10 cellular contexts compared by ENCODE assay signal in the genomic region with DNA sequence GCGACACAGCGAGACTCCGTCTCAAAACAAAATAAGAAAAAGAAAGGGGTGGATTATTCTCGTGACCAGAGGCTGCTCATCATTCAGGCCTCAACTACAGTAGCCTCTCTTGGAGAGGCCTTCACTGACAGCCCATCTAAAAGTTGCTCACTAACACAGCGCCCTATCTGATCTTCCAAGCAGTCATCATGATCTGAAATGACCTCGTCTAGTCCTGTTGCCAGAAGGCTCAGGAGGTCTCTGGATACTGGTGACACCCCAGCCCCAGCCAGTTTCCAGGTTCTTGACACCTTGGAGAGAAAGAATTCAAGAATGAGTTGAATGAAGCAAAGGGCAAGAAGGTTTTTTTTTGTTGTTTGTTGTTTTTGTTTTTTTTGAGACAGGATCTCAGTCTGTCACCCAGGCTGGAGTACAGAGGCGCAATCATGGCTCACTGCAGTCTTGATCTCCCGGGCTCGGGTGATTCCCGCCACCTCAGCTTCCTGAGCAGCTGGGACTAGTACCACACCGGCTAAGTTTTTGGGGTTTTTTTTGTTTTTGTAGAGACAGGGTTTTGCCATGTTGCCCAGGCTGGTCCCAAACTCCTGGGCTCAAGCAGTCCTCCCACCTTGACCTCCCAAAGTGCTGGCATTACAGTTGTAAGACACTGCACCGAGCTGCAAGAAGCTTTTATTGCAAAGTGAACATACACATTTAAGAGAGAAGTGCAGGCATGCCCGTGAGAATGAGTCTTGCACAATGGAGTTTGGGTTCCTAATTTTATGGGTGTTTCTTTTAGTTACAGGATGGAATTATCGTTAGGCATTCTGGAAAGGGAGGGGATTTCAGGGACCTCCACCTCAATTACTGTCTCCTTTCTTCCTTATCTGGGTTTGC. TPM values are rescaled to one million over a fixed set of nuclear protein-coding genes. Genes with fewer than 3 reads are reported as not detected.
DNase-seq lines count a peak whose midpoint lies in the region; ATAC-seq, FAIRE-seq and TF ChIP-seq lines count a peak whose summit lies in the region.
"Had no signal": no experiment of that assay in that cellular context is flagged by ENCODE, and none has a peak within 500 bp of the region (broad histone marks: within the 10 kb centered on the region; RNA-seq: fewer than 3 reads in every experiment).

No MANE protein-coding gene starts in this region.

- H3K4me1 ChIP-seq in K562 (replicated peaks in 1 of 2; ENCODE audit: control insufficient read depth in 2 of 2, insufficient read depth in 2 of 2, low read length in 2 of 2) (peaks cover 35 to 48% of the 10 kb centered on the region in 2 experiments; a peak in 4 of 5 replicates), neural progenitor cell (peaks cover 10% of the 10 kb centered on the region)

- no peaks in the 10 kb centered on the region for H3K27me3 Mint-ChIP-seq in neural progenitor cell (ENCODE audit: insufficient read depth, low read depth)

- H2AFZ ChIP-seq in K562 (ENCODE audit: low read depth, low read length) (no peak overlapping the region), neural progenitor cell (replicated peaks) (no peak overlapping the region)

- WGBS in K562 (ENCODE audit: insufficient coverage, low coverage, missing lambda C conversion rate): 46% methylated on average over 14 of the region's 14 CpGs

- TF ChIP-seq EP300 in K562 (IDR thresholded peaks at IDR 0.05; ENCODE audit: low read length): no peak

- FAIRE-seq in K562 (lab: Jason Lieb, UNC): no peak

- H3K27ac Mint-ChIP-seq in neural progenitor cell: no peak overlapping the region

- CTCF ChIA-PET in K562 (lab: Yijun Ruan, JAX; ENCODE audit: low intra/inter-chr PET ratio): no interaction called here

- H3K36me3 ChIP-seq in K562 (ENCODE audit: control insufficient read depth, insufficient read depth, low read length) (peaks cover 10% of the 10 kb centered on the region), neural progenitor cell (no peaks in the 10 kb centered on the region)

- TF ChIP-seq POLR2A in K562 (conservative IDR thresholded peaks at IDR 0.05): no peak

- H3K4me3 ChIP-seq in GM12865 (ENCODE audit: low read depth, low read length): peak overlapping the region; percentile 78
- no peak overlapping the region for H3K4me3 ChIP-seq in K562
- H3K4me3 ChIP-seq in neural progenitor cell: no peak overlapping the region
- H3K4me3 ChIP-seq: SK-N-MC had no signal

- no peaks in the 10 kb centered on the region for H3K9me3 Mint-ChIP-seq in neural progenitor cell

- peak overlapping the region; percentile 93 for H3K4me3 Mint-ChIP-seq in neural progenitor cell

- H3K4me2 ChIP-seq in K562 (ENCODE audit: insufficient read depth, low read length) (no peak overlapping the region; the same call in 1 of the 2 replicates), neural progenitor cell (peak overlapping the region; percentile 95)

- H3K36me3 Mint-ChIP-seq in neural progenitor cell: peaks cover 6% of the 10 kb centered on the region

- DNase-seq in GM12865 (ENCODE audit: low read depth) (peak; percentile 68), NOMO-1 (lab: John Stamatoyannopoulos, UW; ENCODE audit: unreplicated experiment in 2 of 2) (peak; percentile 61 to 62), K562 (ENCODE audit: extremely low read depth in 1 of 4, low spot score in 3 of 4) (peak in 1 of 4 experiments; percentile 29), neural progenitor cell (ENCODE audit: low spot score) (no peak), NCI-H2029 treated with DMSO at 0.1 percent for 48 hours (lab: John Stamatoyannopoulos, UW) (no peak), left lobe of liver (ENCODE audit: low spot score) (no peak)
- DNase-seq in NK-92 treated with Interleukin-12 subunit alpha and Interleukin-12 subunit beta, amount 100 ng/mL, for 24 hours (lab: John Stamatoyannopoulos, UW): no peak

- no peak for TF ChIP-seq RAD21 in K562 (CRISPR knock-in tag; conservative IDR thresholded peaks at IDR 0.05 in 1 of 2, IDR thresholded peaks at IDR 0.05 in 1 of 2)

- intact Hi-C loops in K562 (cut with micrococcal nuclease): no loop called here

- no TSS peak for BruUV-seq in K562 (replicated peaks; lab: Mats Ljungman, UMichigan)

- H3K27ac ChIP-seq in K562 (ENCODE audit: extremely low read depth, low read depth, low read length) (no peak overlapping the region), neural progenitor cell (no peak overlapping the region)
- H3K27ac ChIP-seq: KMS-11, SK-N-MC had no signal

- TF ChIP-seq CTCF in GM12865 (IDR thresholded peaks at IDR 0.05; ENCODE audit: insufficient read depth, low read depth, low read length, missing control alignments) (no peak), K562 (IDR thresholded peaks at IDR 0.05 in 2 of 3, conservative IDR thresholded peaks at IDR 0.05 in 1 of 3; ENCODE audit: insufficient read depth in 2 of 3, low read depth in 1 of 3, low read length in 3 of 3) (no peak), neural progenitor cell (IDR thresholded peaks at IDR 0.05) (no peak)

- H3K9ac ChIP-seq in K562 (ENCODE audit: insufficient read depth in 1 of 2, low read depth in 2 of 2, low read length in 2 of 2) (peak overlapping the region in 1 of 2 experiments; percentile 60; a peak in 1 of 4 replicates), neural progenitor cell (no peak overlapping the region)
- H3K9ac ChIP-seq: KMS-11 had no signal

- H3K9me3 ChIP-seq in K562 (replicated peaks; ENCODE audit: control insufficient read depth, insufficient read depth, low read depth, low read length) (no peaks in the 10 kb centered on the region), neural progenitor cell (ENCODE audit: low read depth) (no peaks in the 10 kb centered on the region)
- H3K9me3 ChIP-seq: HAP-1 had no signal

- in situ Hi-C loops in K562 (cut with MboI): loop anchor here (10.0 kb wide), 1 partner anchor 265 kb away; no protein-coding TSS in a partner anchor

- no peaks in the 10 kb centered on the region; a peak in 1 of 5 replicates for H3K27me3 ChIP-seq in K562 (ENCODE audit: control insufficient read depth in 2 of 2, insufficient read depth in 2 of 2, low read length in 2 of 2)
- H3K27me3 ChIP-seq in neural progenitor cell: no peaks in the 10 kb centered on the region

- no peaks in the 10 kb centered on the region for H3K9me1 ChIP-seq in K562 (ENCODE audit: control insufficient read depth, insufficient read depth, low read length)

- peaks cover 37% of the 10 kb centered on the region for H3K4me1 Mint-ChIP-seq in neural progenitor cell

- H3F3A ChIP-seq in neural progenitor cell (ENCODE audit: low read depth): peaks cover 25% of the 10 kb centered on the region

- ATAC-seq in K562: no peak
- no peak for ATAC-seq in left lobe of liver

- H3K79me2 ChIP-seq in K562 (ENCODE audit: control insufficient read depth, insufficient read depth, low read length) (peaks cover 42% of the 10 kb centered on the region), neural progenitor cell (ENCODE audit: low read depth) (peaks cover 45% of the 10 kb centered on the region)

- POLR2A ChIA-PET in K562 (lab: Yijun Ruan, JAX): interaction anchor here (0.6 to 5.3 kb wide), 7 partner anchors 8 to 165 kb away, joined by 3 to 32 read pairs (median 3); partner anchors contain the start of genes RSL1D1 and TXNDC11

- H4K20me1 ChIP-seq in K562 (replicated peaks; ENCODE audit: control insufficient read depth, insufficient read depth, low read length): no peaks in the 10 kb centered on the region
- H4K20me1 ChIP-seq in neural progenitor cell (ENCODE audit: low read depth): peaks cover 15% of the 10 kb centered on the region

RNA-seq across cellular contexts. Expression of gene ZC3H7A, which starts 2.7 kb away (rescaled TPM):
- total RNA-seq in K562 (2011; cell fraction: chromatin; rRNA removed; ENCODE audit: low replicate concordance): 92.3 and 244 TPM in 2 replicates
- total RNA-seq in K562 (2011; cell fraction: nucleolus; rRNA removed): 39.2 and 47.5 TPM in 2 replicates
- 76.0 and 89.8 TPM in 2 replicates for total RNA-seq in K562 (2011; cell fraction: nucleoplasm; rRNA removed)
- total RNA-seq in K562 (2014; rRNA removed) (19.8 and 21.7 TPM in 2 replicates), K562 (2014; rRNA removed; fragmentation: Illumina TruSeq; extraction: Trizol) (23.7 and 27.1 TPM in 2 replicates), K562 (2015; rRNA removed; fragmentation: Illumina TruSeq; extraction: Trizol) (26.4 and 28.2 TPM in 2 replicates), K562 (2021) (37.1 and 39.4 TPM in 2 replicates), neural progenitor cell (ENCODE audit: low replicate concordance) (33.8 and 82.6 TPM in 2 replicates), left lobe of liver (20.5 TPM)
- polyA plus RNA-seq in K562 (2011; rRNA removed) (30.7 and 31.3 TPM in 2 replicates), K562 (2014; fragmentation: Illumina TruSeq; extraction: Trizol) (40.0 and 49.1 TPM in 2 replicates), K562 (2014; fragmentation: Nextera tagmentation; extraction: Ambion mirVana) (10 to 100 TPM; 22.5 to 23.1 TPM), K562 (2014; rRNA removed) (26.0 and 35.8 TPM in 2 replicates)
- 12.1 and 24.5 TPM in 2 replicates for polyA plus RNA-seq in K562 (2011; cell fraction: cytosol; rRNA removed)
- polyA plus RNA-seq in K562 (2011; cell fraction: nucleus; rRNA removed): 63.0 and 102 TPM in 2 replicates
- 26.6 and 30.4 TPM in 2 replicates for polyA plus RNA-seq in K562 (2012)
- 29.4 and 36.0 TPM in 2 replicates for polyA minus RNA-seq in K562 (2011; rRNA and poly(A)+ RNA removed)
- 13.3 and 17.7 TPM in 2 replicates for polyA minus RNA-seq in K562 (2011; cell fraction: cytosol; rRNA and poly(A)+ RNA removed)
- polyA minus RNA-seq in K562 (2011; cell fraction: nucleus; rRNA and poly(A)+ RNA removed): 19.3 and 44.3 TPM in 2 replicates

RNA-seq across cellular contexts. Expression of gene RSL1D1, which starts 51.6 kb away (rescaled TPM):
- total RNA-seq in K562 (2011; cell fraction: chromatin; rRNA removed; ENCODE audit: low replicate concordance): 42.4 and 101 TPM in 2 replicates
- 21.6 and 23.8 TPM in 2 replicates for total RNA-seq in K562 (2011; cell fraction: nucleolus; rRNA removed)
- total RNA-seq in K562 (2011; cell fraction: nucleoplasm; rRNA removed): 42.6 and 45.0 TPM in 2 replicates
- total RNA-seq in K562 (2014; rRNA removed) (259 and 349 TPM in 2 replicates), K562 (2014; rRNA removed; fragmentation: Illumina TruSeq; extraction: Trizol) (418 and 492 TPM in 2 replicates), K562 (2015; rRNA removed; fragmentation: Illumina TruSeq; extraction: Trizol) (374 and 403 TPM in 2 replicates), K562 (2021) (254 and 259 TPM in 2 replicates), neural progenitor cell (ENCODE audit: low replicate concordance) (183 and 384 TPM in 2 replicates), left lobe of liver (43.0 TPM)
- polyA plus RNA-seq in K562 (2011; rRNA removed) (169 and 299 TPM in 2 replicates), K562 (2014; fragmentation: Illumina TruSeq; extraction: Trizol) (598 and 753 TPM in 2 replicates), K562 (2014; fragmentation: Nextera tagmentation; extraction: Ambion mirVana) (100 to 1,000 TPM; 373 to 662 TPM), K562 (2014; rRNA removed) (240 and 316 TPM in 2 replicates)
- polyA plus RNA-seq in K562 (2011; cell fraction: cytosol; rRNA removed): 28.7 and 70.6 TPM in 2 replicates
- polyA plus RNA-seq in K562 (2011; cell fraction: nucleus; rRNA removed): 9.9 and 15.9 TPM in 2 replicates
- 271 and 287 TPM in 2 replicates for polyA plus RNA-seq in K562 (2012)
- polyA minus RNA-seq in K562 (2011; rRNA and poly(A)+ RNA removed): 215 and 235 TPM in 2 replicates
- 129 and 176 TPM in 2 replicates for polyA minus RNA-seq in K562 (2011; cell fraction: cytosol; rRNA and poly(A)+ RNA removed)
- polyA minus RNA-seq in K562 (2011; cell fraction: nucleus; rRNA and poly(A)+ RNA removed): 19.4 and 36.3 TPM in 2 replicates

RNA-seq across cellular contexts. Expression of gene TXNDC11, which starts 57.1 kb away (rescaled TPM):
- 65.0 and 78.1 TPM in 2 replicates for total RNA-seq in K562 (2011; cell fraction: chromatin; rRNA removed; ENCODE audit: low replicate concordance)
- 60.9 and 64.0 TPM in 2 replicates for total RNA-seq in K562 (2011; cell fraction: nucleolus; rRNA removed)
- total RNA-seq in K562 (2011; cell fraction: nucleoplasm; rRNA removed): 65.3 and 87.2 TPM in 2 replicates
- total RNA-seq in K562 (2014; rRNA removed) (26.2 and 32.9 TPM in 2 replicates), K562 (2014; rRNA removed; fragmentation: Illumina TruSeq; extraction: Trizol) (17.8 TPM in 2 replicates), K562 (2015; rRNA removed; fragmentation: Illumina TruSeq; extraction: Trizol) (28.2 and 28.6 TPM in 2 replicates), K562 (2021) (25.4 and 26.2 TPM in 2 replicates), neural progenitor cell (ENCODE audit: low replicate concordance) (7.4 and 11.4 TPM in 2 replicates), left lobe of liver (49.1 TPM)
- polyA plus RNA-seq in K562 (2011; rRNA removed) (32.6 and 35.8 TPM in 2 replicates), K562 (2014; fragmentation: Illumina TruSeq; extraction: Trizol) (27.7 and 29.2 TPM in 2 replicates), K562 (2014; fragmentation: Nextera tagmentation; extraction: Ambion mirVana) (1 to 10 TPM in 1 of 2 experiments, under 1 TPM in 1; 0.66 to 2.3 TPM), K562 (2014; rRNA removed) (22.2 and 32.3 TPM in 2 replicates)
- polyA plus RNA-seq in K562 (2011; cell fraction: cytosol; rRNA removed): 40.2 and 47.6 TPM in 2 replicates
- 36.3 and 37.9 TPM in 2 replicates for polyA plus RNA-seq in K562 (2011; cell fraction: nucleus; rRNA removed)
- 18.8 and 43.5 TPM in 2 replicates for polyA plus RNA-seq in K562 (2012)
- polyA minus RNA-seq in K562 (2011; rRNA and poly(A)+ RNA removed): 30.8 and 36.2 TPM in 2 replicates
- 13.2 and 22.6 TPM in 2 replicates for polyA minus RNA-seq in K562 (2011; cell fraction: cytosol; rRNA and poly(A)+ RNA removed)
- polyA minus RNA-seq in K562 (2011; cell fraction: nucleus; rRNA and poly(A)+ RNA removed): 14.3 and 22.9 TPM in 2 replicates

Comparison
In these comparisons a context has a peak if more than half of its experiments do, and no peak if none do; other contexts are left out.
1. DNase-seq: peak in GM12865 (single experiment) and NOMO-1 (2 of 2); none in neural progenitor cell (single experiment), NK-92 treated with Interleukin-12 subunit alpha and Interleukin-12 subunit beta, amount 100 ng/mL, for 24 hours (single experiment), NCI-H2029 treated with DMSO at 0.1 percent for 48 hours (single experiment) and left lobe of liver (single experiment).